Comparison of ENCODE assay signal across 1 cellular context in the genomic region with DNA sequence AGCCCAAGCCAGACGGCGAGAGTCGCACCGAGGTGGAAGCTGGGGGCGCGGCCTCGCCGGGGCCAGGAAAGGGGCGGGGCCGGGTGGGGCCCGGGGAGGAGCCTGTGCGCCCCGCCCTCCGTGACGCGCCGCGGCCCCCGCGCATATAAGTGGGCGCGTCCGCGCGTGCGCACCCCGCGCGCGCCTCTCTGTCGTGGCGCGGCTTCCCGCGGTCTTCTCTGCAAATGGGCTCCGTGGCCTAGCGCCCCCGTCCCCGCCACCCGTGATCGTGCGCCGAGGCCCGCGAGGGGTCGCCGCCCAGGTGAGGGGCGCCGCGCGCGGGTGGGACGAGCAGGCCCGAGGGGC.
TF ChIP-seq lines count a peak whose summit lies in the region.

PPDPF (plus strand) TSS at position 172 of the 345 bp plus-strand sequence. CDS start 544 bp downstream, outside the sequence.

TF ChIP-seq in GM23338, 12 proteins besides CTCF, POLR2A, EP300 and RAD21 (continued from another document):
- TF ChIP-seq, protein P1, sequence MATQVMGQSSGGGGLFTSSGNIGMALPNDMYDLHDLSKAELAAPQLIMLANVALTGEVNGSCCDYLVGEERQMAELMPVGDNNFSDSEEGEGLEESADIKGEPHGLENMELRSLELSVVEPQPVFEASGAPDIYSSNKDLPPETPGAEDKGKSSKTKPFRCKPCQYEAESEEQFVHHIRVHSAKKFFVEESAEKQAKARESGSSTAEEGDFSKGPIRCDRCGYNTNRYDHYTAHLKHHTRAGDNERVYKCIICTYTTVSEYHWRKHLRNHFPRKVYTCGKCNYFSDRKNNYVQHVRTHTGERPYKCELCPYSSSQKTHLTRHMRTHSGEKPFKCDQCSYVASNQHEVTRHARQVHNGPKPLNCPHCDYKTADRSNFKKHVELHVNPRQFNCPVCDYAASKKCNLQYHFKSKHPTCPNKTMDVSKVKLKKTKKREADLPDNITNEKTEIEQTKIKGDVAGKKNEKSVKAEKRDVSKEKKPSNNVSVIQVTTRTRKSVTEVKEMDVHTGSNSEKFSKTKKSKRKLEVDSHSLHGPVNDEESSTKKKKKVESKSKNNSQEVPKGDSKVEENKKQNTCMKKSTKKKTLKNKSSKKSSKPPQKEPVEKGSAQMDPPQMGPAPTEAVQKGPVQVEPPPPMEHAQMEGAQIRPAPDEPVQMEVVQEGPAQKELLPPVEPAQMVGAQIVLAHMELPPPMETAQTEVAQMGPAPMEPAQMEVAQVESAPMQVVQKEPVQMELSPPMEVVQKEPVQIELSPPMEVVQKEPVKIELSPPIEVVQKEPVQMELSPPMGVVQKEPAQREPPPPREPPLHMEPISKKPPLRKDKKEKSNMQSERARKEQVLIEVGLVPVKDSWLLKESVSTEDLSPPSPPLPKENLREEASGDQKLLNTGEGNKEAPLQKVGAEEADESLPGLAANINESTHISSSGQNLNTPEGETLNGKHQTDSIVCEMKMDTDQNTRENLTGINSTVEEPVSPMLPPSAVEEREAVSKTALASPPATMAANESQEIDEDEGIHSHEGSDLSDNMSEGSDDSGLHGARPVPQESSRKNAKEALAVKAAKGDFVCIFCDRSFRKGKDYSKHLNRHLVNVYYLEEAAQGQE (IDR thresholded peaks at IDR 0.05; ENCODE audit: unreplicated experiment): no peak
- peak; percentile 87 for TF ChIP-seq CREB1 (CRISPR knock-in tag; IDR thresholded peaks at IDR 0.05; ENCODE audit: low read depth)
